8 cellular contexts compared by ENCODE assay signal in the genomic region with DNA sequence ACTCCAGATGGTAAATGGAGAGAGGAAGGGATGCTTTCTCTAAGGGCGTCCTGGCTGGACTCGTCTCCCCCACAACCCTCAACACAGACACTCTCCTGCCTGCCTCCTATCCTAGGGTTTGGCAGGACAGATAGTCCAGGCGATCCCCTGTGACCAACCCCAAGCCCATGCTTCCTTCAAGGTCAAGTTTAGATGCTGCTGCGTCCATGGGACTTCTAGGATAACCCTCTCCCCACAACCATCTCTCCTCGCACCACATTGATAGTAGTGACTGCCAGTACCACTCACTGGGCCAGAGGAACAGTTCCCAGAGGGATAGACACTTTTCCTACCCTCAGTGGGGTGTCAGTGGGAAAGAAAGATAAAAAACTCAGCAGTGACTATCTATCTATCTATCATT.
"Had no signal": no experiment of that assay in that cellular context is flagged by ENCODE, and none has a peak within 500 bp of the region (broad histone marks: within the 10 kb centered on the region; RNA-seq: fewer than 3 reads in every experiment).

No MANE protein-coding gene starts in this region.

- FAIRE-seq: HTR-8/SVneo had no signal

- H3K4me3 ChIP-seq: GM23338, HAP-1 had no signal

- H3K36me3 Mint-ChIP-seq: IgD-negative memory B cell had no signal

- H3K9me3 Mint-ChIP-seq: GM23338, HFFc6 had no signal

- H3K27ac Mint-ChIP-seq: HFFc6 had no signal

- DNase-seq: H7, HFFc6, KBM-7 had no signal

- H3K36me3 ChIP-seq: HAP-1 had no signal

- H3K4me1 ChIP-seq: HAP-1 had no signal

- H3K4me3 Mint-ChIP-seq: GM23338, HFFc6, IgD-negative memory B cell had no signal

- H3K9me3 ChIP-seq: HAP-1 had no signal

- ATAC-seq: GM23338, HCT116 had no signal
